In the genomic region with DNA sequence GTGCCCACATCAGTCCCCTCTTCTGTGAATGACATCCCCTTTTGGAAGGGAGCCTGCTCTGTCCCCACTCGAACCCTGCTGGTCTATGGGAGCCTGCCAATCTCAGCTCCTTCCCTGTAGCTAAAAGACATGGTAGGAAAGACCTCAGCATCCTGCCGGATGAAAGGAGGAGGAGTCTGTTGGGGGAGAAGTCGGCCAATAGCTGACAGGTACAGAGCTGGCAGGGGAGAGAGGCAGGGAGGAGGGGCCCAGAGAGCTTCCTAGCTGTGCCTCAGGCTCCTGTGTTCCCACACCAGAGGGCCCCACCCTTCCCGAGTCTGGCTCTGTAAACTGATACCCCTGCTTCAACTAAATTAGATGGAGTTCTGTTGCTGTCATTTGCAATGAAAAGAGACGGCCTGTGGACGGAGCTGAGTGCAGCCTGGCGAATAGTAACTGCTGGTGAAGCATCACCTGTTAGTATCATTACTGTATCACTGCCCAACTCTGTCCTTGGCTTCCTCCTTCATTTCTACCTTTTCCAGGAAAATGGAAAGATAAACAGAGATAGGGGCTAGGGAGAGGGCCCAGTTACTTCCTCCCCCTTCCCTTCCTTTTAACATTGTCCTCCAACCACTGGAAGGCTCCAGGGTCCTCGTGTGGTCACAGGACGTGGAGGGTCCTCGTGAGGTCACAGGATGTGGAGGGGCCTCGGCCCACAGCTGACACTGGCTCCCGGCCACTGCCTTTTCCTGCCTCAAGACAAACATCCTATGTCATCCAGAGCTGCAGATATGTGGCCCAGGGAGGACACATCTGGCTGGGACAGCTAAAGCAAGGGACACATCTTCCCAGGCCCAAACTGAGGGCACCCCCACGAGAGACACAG, we compare ENCODE assay signal across 8 cellular contexts. TPM values are rescaled to one million over a fixed set of nuclear protein-coding genes. Genes with fewer than 3 reads are reported as not detected.
A peak's percentile ranks its signal among the peaks of the same experiment; 100 is the strongest.
DNase-seq lines count a peak whose midpoint lies in the region; ATAC-seq and TF ChIP-seq lines count a peak whose summit lies in the region.

No MANE protein-coding gene starts in this region.

- peaks cover 0 to 6% (median 0%) of the 10 kb centered on the region in 9 donors for H3K36me3 ChIP-seq in heart left ventricle

- peak overlapping the region; percentile 7 to 95 (median 88) for H3K27ac ChIP-seq in heart left ventricle

- H3K4me1 ChIP-seq in heart left ventricle = peaks cover 9 to 79% (median 54%) of the 10 kb centered on the region in 12 donors

- H3K4me3 ChIP-seq in heart left ventricle = peak overlapping the region in 6 of 12 donors; percentile 3 to 20 (median 11)

- H3K9me3 ChIP-seq in heart left ventricle = no peaks in the 10 kb centered on the region

- peak in 1 of 2 donors; percentile 12 for TF ChIP-seq POLR2A in heart left ventricle (IDR thresholded peaks at IDR 0.05)

- peak; percentile 72 to 92 (median 75) for ATAC-seq in heart left ventricle
- peak; percentile 19 for ATAC-seq in stimulated activated effector memory CD8-positive, alpha-beta T cell treated with anti-CD3 and anti-CD28 coated beads, Interleukin-12 subunit alpha, Interleukin-12 subunit beta, amount 100 ng/mL, for 72 hours
- no peak for ATAC-seq in GM18907 (IDR thresholded peaks at IDR 0.05; ENCODE audit: unreplicated experiment)
- ATAC-seq in HG03565 (IDR thresholded peaks at IDR 0.05; ENCODE audit: unreplicated experiment) = no peak
- ATAC-seq in HG02852 (IDR thresholded peaks at IDR 0.05; ENCODE audit: unreplicated experiment) = no peak

- peak overlapping the region; percentile 32 for H3K27ac Mint-ChIP-seq in stimulated activated effector memory CD8-positive, alpha-beta T cell treated with anti-CD3 and anti-CD28 coated beads, Interleukin-12 subunit alpha, Interleukin-12 subunit beta, amount 100 ng/mL, for 72 hours

- TF ChIP-seq CTCF in heart left ventricle (IDR thresholded peaks at IDR 0.05) = no peak

- DNase-seq in NCI-H1105 treated with DMSO at 0.1 percent for 48 hours (lab: John Stamatoyannopoulos, UW) = peak; percentile 96
- peak; percentile 72 to 81 (median 77) for DNase-seq in heart left ventricle
- no peak for DNase-seq in stimulated activated effector memory CD8-positive, alpha-beta T cell treated with anti-CD3 and anti-CD28 coated beads, Interleukin-12 subunit alpha, Interleukin-12 subunit beta, amount 100 ng/mL, for 72 hours (ENCODE audit: low spot score in 2 of 2)
- DNase-seq in epidermal melanocyte (ENCODE audit: insufficient read length, low spot score) = no peak

- WGBS in heart left ventricle, 4 donors = 31 to 45% (median 37%) methylated on average over 13 of the region's 13 CpGs

- H3K9me3 Mint-ChIP-seq in stimulated activated effector memory CD8-positive, alpha-beta T cell treated with anti-CD3 and anti-CD28 coated beads, Interleukin-12 subunit alpha, Interleukin-12 subunit beta, amount 100 ng/mL, for 72 hours = no peaks in the 10 kb centered on the region

- H3K4me1 Mint-ChIP-seq in stimulated activated effector memory CD8-positive, alpha-beta T cell treated with anti-CD3 and anti-CD28 coated beads, Interleukin-12 subunit alpha, Interleukin-12 subunit beta, amount 100 ng/mL, for 72 hours = peaks cover 7% of the 10 kb centered on the region

- H3K4me3 Mint-ChIP-seq in stimulated activated effector memory CD8-positive, alpha-beta T cell treated with anti-CD3 and anti-CD28 coated beads, Interleukin-12 subunit alpha, Interleukin-12 subunit beta, amount 100 ng/mL, for 72 hours = no peak overlapping the region

- no peaks in the 10 kb centered on the region for H3K27me3 ChIP-seq in heart left ventricle

- intact Hi-C loops in heart left ventricle (cut with DNase I) = loop anchor here in 1 of 10 donors (2.0 kb wide), 1 partner anchor 15 kb away; a partner anchor contains a TSS

- no peaks in the 10 kb centered on the region for H3K36me3 Mint-ChIP-seq in stimulated activated effector memory CD8-positive, alpha-beta T cell treated with anti-CD3 and anti-CD28 coated beads, Interleukin-12 subunit alpha, Interleukin-12 subunit beta, amount 100 ng/mL, for 72 hours

TF ChIP-seq in PFSK-1, 5 proteins besides CTCF, POLR2A, EP300 and RAD21:
- TF ChIP-seq FOXP2 (optimal IDR thresholded peaks at IDR 0.05; ENCODE audit: borderline replicate concordance, extremely low read depth, extremely low read length, insufficient read depth) = no peak
- TF ChIP-seq, protein P1, sequence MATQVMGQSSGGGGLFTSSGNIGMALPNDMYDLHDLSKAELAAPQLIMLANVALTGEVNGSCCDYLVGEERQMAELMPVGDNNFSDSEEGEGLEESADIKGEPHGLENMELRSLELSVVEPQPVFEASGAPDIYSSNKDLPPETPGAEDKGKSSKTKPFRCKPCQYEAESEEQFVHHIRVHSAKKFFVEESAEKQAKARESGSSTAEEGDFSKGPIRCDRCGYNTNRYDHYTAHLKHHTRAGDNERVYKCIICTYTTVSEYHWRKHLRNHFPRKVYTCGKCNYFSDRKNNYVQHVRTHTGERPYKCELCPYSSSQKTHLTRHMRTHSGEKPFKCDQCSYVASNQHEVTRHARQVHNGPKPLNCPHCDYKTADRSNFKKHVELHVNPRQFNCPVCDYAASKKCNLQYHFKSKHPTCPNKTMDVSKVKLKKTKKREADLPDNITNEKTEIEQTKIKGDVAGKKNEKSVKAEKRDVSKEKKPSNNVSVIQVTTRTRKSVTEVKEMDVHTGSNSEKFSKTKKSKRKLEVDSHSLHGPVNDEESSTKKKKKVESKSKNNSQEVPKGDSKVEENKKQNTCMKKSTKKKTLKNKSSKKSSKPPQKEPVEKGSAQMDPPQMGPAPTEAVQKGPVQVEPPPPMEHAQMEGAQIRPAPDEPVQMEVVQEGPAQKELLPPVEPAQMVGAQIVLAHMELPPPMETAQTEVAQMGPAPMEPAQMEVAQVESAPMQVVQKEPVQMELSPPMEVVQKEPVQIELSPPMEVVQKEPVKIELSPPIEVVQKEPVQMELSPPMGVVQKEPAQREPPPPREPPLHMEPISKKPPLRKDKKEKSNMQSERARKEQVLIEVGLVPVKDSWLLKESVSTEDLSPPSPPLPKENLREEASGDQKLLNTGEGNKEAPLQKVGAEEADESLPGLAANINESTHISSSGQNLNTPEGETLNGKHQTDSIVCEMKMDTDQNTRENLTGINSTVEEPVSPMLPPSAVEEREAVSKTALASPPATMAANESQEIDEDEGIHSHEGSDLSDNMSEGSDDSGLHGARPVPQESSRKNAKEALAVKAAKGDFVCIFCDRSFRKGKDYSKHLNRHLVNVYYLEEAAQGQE (IDR thresholded peaks at IDR 0.05; ENCODE audit: insufficient read depth in 1 of 2, low read depth in 2 of 2, low read length in 2 of 2) = peak in 1 of 2 experiments; percentile 42; a peak in 1 of 4 replicates
- no peak for TF ChIP-seq POLR2AphosphoS5 (IDR thresholded peaks at IDR 0.05; ENCODE audit: low read depth, low read length)
- peak; percentile 64; the same call in 1 of the 2 replicates for TF ChIP-seq SIN3A (IDR thresholded peaks at IDR 0.05; ENCODE audit: borderline replicate concordance, insufficient read depth, low read length)

RNA-seq across cellular contexts. Expression of a gene that starts 15.1 kb away (rescaled TPM):
- polyA plus RNA-seq in PFSK-1 (2012; ENCODE audit: insufficient read length, low read depth) = 0.26 TPM
- 10 to 100 TPM; 24.6 to 51.2 (median 35.0) TPM for total RNA-seq in heart left ventricle
- polyA plus RNA-seq in heart left ventricle = 10 to 100 TPM; 51.2 to 54.0 TPM

RNA-seq across cellular contexts. Expression of a gene that starts 36.8 kb away (rescaled TPM):
- polyA plus RNA-seq in PFSK-1 (2012; ENCODE audit: insufficient read length, low read depth) = not detected
- total RNA-seq in heart left ventricle = 1 to 10 TPM in 5 of 9 donors, under 1 TPM in 3, not detected in 1; 0.48 to 2.7 (median 1.8) TPM
- polyA plus RNA-seq in heart left ventricle = 1 to 10 TPM in 1 of 2 donors, under 1 TPM in 1; 0.53 to 1.8 TPM

Comparison
In these comparisons a context has a peak if more than half of its experiments do, and no peak if none do; other contexts are left out.
1. DNase-seq: peak in NCI-H1105 treated with DMSO at 0.1 percent for 48 hours (single experiment) and heart left ventricle (5 of 5); none in stimulated activated effector memory CD8-positive, alpha-beta T cell treated with anti-CD3 and anti-CD28 coated beads, Interleukin-12 subunit alpha, Interleukin-12 subunit beta, amount 100 ng/mL, for 72 hours (0 of 2) and epidermal melanocyte (single experiment).
2. ATAC-seq: peak in heart left ventricle (4 of 4) and stimulated activated effector memory CD8-positive, alpha-beta T cell treated with anti-CD3 and anti-CD28 coated beads, Interleukin-12 subunit alpha, Interleukin-12 subunit beta, amount 100 ng/mL, for 72 hours (single experiment); none in GM18907 (single experiment), HG03565 (single experiment) and HG02852 (single experiment).